In genomic region chr7:105125745-105126144, GRCh38 we compare ENCODE assay signal across 22 cellular contexts.
DNase-seq lines count a peak whose midpoint lies in the region; ATAC-seq and TF ChIP-seq lines count a peak whose summit lies in the region.
"Had no signal": no experiment of that assay in that cellular context is flagged by ENCODE, and none has a peak within 500 bp of the region (broad histone marks: within the 10 kb centered on the region; RNA-seq: fewer than 3 reads in every experiment).

No MANE protein-coding gene starts in this region.

- H3K27me3 Mint-ChIP-seq in natural killer cell (ENCODE audit: low read depth in 2 of 2), result no peaks in the 10 kb centered on the region
- no peaks in the 10 kb centered on the region for H3K27me3 Mint-ChIP-seq in natural killer cell treated with Interleukin-12 subunit alpha and Interleukin-12 subunit beta and Interleukin-15 and Interleukin-18, amount 100 ng/mL, for 72 hours
- no peaks in the 10 kb centered on the region for H3K27me3 Mint-ChIP-seq in stimulated activated naive B cell treated with anti-CD40 and anti-IgM and Interleukin-4, amounts not matched to agents 10 μg/mL and 1 μg/mL and 100 μg/mL, for 72 hours
- H3K27me3 Mint-ChIP-seq: IgD-negative memory B cell had no signal

- no peaks in the 10 kb centered on the region for H3K9me3 Mint-ChIP-seq in natural killer cell
- no peaks in the 10 kb centered on the region for H3K9me3 Mint-ChIP-seq in natural killer cell treated with Interleukin-12 subunit alpha and Interleukin-12 subunit beta and Interleukin-15 and Interleukin-18, amount 100 ng/mL, for 72 hours
- no peaks in the 10 kb centered on the region for H3K9me3 Mint-ChIP-seq in stimulated activated naive B cell treated with anti-CD40 and anti-IgM and Interleukin-4, amounts not matched to agents 10 μg/mL and 1 μg/mL and 100 μg/mL, for 72 hours
- H3K9me3 Mint-ChIP-seq: CD8-positive, alpha-beta T cell; IgD-negative memory B cell had no signal

- 94% methylated on average over 12 of the region's 12 CpGs for WGBS in esophagus muscularis mucosa
- WGBS in esophagus squamous epithelium, 2 donors, result 90 to 97% methylated on average over 7 to 11 of the region's 12 CpGs

- H3K9ac ChIP-seq in OCI-LY3 (ENCODE audit: low read length), result peak overlapping the region; percentile 53; the same call in 1 of the 2 replicates

- intact Hi-C loops in natural killer cell (cut with micrococcal nuclease) (no loop called here), esophagus muscularis mucosa (cut with DNase I) (no loop called here), esophagus squamous epithelium (cut with DNase I) (no loop called here)

- no peak for TF ChIP-seq CTCF in natural killer cell (IDR thresholded peaks at IDR 0.05)
- no peak for TF ChIP-seq CTCF in OCI-LY3 (IDR thresholded peaks at IDR 0.05; ENCODE audit: low read depth, low read length)
- TF ChIP-seq CTCF in esophagus muscularis mucosa (IDR thresholded peaks at IDR 0.05), result no peak
- TF ChIP-seq CTCF in esophagus squamous epithelium (IDR thresholded peaks at IDR 0.05), result no peak

- peak overlapping the region; percentile 64 for H3K4me2 ChIP-seq in OCI-LY3 (ENCODE audit: low read length)

- H3K36me3 ChIP-seq in OCI-LY3 (replicated peaks; ENCODE audit: low read depth, low read length), result no peaks in the 10 kb centered on the region
- peaks cover 0 to 30% (median 24%) of the 10 kb centered on the region in 4 donors for H3K36me3 ChIP-seq in esophagus muscularis mucosa
- peaks cover 6 to 59% (median 9%) of the 10 kb centered on the region in 3 donors for H3K36me3 ChIP-seq in esophagus squamous epithelium

- H3K9me3 ChIP-seq in OCI-LY3 (ENCODE audit: insufficient read depth, low read length), result no peaks in the 10 kb centered on the region
- H3K9me3 ChIP-seq in esophagus muscularis mucosa, result no peaks in the 10 kb centered on the region
- no peaks in the 10 kb centered on the region for H3K9me3 ChIP-seq in esophagus squamous epithelium
- H3K9me3 ChIP-seq: Caco-2 had no signal

- peak overlapping the region; percentile 29 to 51 for H3K27ac Mint-ChIP-seq in natural killer cell
- H3K27ac Mint-ChIP-seq in natural killer cell treated with Interleukin-12 subunit alpha and Interleukin-12 subunit beta and Interleukin-15 and Interleukin-18, amount 100 ng/mL, for 72 hours, result peak overlapping the region in 1 of 2 donors; percentile 53
- peak overlapping the region; percentile 33 for H3K27ac Mint-ChIP-seq in stimulated activated naive B cell treated with anti-CD40 and anti-IgM and Interleukin-4, amounts not matched to agents 10 μg/mL and 1 μg/mL and 100 μg/mL, for 72 hours

- H2AFZ ChIP-seq in OCI-LY3 (ENCODE audit: low read depth, low read length), result no peak overlapping the region

- H3K27me3 ChIP-seq in OCI-LY3 (ENCODE audit: low read depth, low read length) (no peaks in the 10 kb centered on the region), esophagus muscularis mucosa (no peaks in the 10 kb centered on the region), esophagus squamous epithelium (no peaks in the 10 kb centered on the region)

- no peak for DNase-seq in natural killer cell
- no peak for DNase-seq in natural killer cell treated with Interleukin-12 subunit alpha and Interleukin-12 subunit beta and Interleukin-15 and Interleukin-18, amount 100 ng/mL, for 72 hours (ENCODE audit: low spot score)
- DNase-seq in esophagus muscularis mucosa (ENCODE audit: extremely low spot score), result peak; percentile 37
- no peak for DNase-seq in stimulated activated naive B cell treated with anti-CD40 and anti-IgM and Interleukin-4, amounts not matched to agents 10 μg/mL and 1 μg/mL and 100 μg/mL, for 72 hours
- no peak for DNase-seq in NCI-H187 (lab: John Stamatoyannopoulos, UW)
- no peak for DNase-seq in esophagus squamous epithelium (lab: John Stamatoyannopoulos, UW)
- DNase-seq in NCI-H1092 treated with DMSO at 0.1 percent for 48 hours (lab: John Stamatoyannopoulos, UW), result no peak
- DNase-seq: Caco-2; CD8-positive, alpha-beta T cell; GDM1; Karpas-422; MV-4-11; NCI-H2029 treated with DMSO at 0.1 percent for 48 hours; NCI-H226; NCI-H510A; NCI-H69; OCI-M1; SIG-M5 had no signal

- H3K27ac ChIP-seq in OCI-LY3 (ENCODE audit: low read length) (peak overlapping the region; percentile 85; the same call in 1 of the 2 replicates), esophagus muscularis mucosa (replicated peaks in 1 of 4) (no peak overlapping the region), esophagus squamous epithelium (no peak overlapping the region)
- H3K27ac ChIP-seq: SK-N-MC had no signal

- no peaks in the 10 kb centered on the region for H4K20me1 ChIP-seq in OCI-LY3 (ENCODE audit: insufficient read depth, low read length)

- H3K4me1 Mint-ChIP-seq in natural killer cell, result peaks cover 13 to 14% of the 10 kb centered on the region in 2 donors
- H3K4me1 Mint-ChIP-seq in natural killer cell treated with Interleukin-12 subunit alpha and Interleukin-12 subunit beta and Interleukin-15 and Interleukin-18, amount 100 ng/mL, for 72 hours (ENCODE audit: low read depth in 2 of 2), result peaks cover 10 to 29% of the 10 kb centered on the region in 2 donors
- peaks cover 16 to 27% of the 10 kb centered on the region in 2 donors for H3K4me1 Mint-ChIP-seq in stimulated activated naive B cell treated with anti-CD40 and anti-IgM and Interleukin-4, amounts not matched to agents 10 μg/mL and 1 μg/mL and 100 μg/mL, for 72 hours

- peaks cover 11% of the 10 kb centered on the region for H3K36me3 Mint-ChIP-seq in natural killer cell
- H3K36me3 Mint-ChIP-seq in natural killer cell treated with Interleukin-12 subunit alpha and Interleukin-12 subunit beta and Interleukin-15 and Interleukin-18, amount 100 ng/mL, for 72 hours, result peaks cover 4% of the 10 kb centered on the region
- H3K36me3 Mint-ChIP-seq in stimulated activated naive B cell treated with anti-CD40 and anti-IgM and Interleukin-4, amounts not matched to agents 10 μg/mL and 1 μg/mL and 100 μg/mL, for 72 hours, result peaks cover 28 to 42% of the 10 kb centered on the region in 2 donors

- peaks cover 44% of the 10 kb centered on the region for H3K4me1 ChIP-seq in OCI-LY3 (ENCODE audit: low read length)
- H3K4me1 ChIP-seq in esophagus muscularis mucosa, result peaks cover 5 to 14% (median 12%) of the 10 kb centered on the region in 4 donors
- H3K4me1 ChIP-seq in esophagus squamous epithelium, result no peaks in the 10 kb centered on the region
- H3K4me1 ChIP-seq: Caco-2 had no signal

- ATAC-seq in natural killer cell, result no peak
- ATAC-seq in natural killer cell treated with Interleukin-12 subunit alpha and Interleukin-12 subunit beta and Interleukin-15 and Interleukin-18, amount 100 ng/mL, for 72 hours, result no peak
- ATAC-seq in stimulated activated naive B cell treated with anti-CD40 and anti-IgM and Interleukin-4, amounts not matched to agents 10 μg/mL and 1 μg/mL and 100 μg/mL, for 72 hours (replicated peaks), result no peak
- ATAC-seq: CD8-positive, alpha-beta T cell; HCT116 had no signal

- no peak for TF ChIP-seq EP300 in esophagus muscularis mucosa (IDR thresholded peaks at IDR 0.05)

- peaks cover 4% of the 10 kb centered on the region for H3K79me2 ChIP-seq in OCI-LY3 (ENCODE audit: low read length)

- no peak for TF ChIP-seq POLR2A in esophagus muscularis mucosa (IDR thresholded peaks at IDR 0.05; ENCODE audit: low read depth)
- no peak for TF ChIP-seq POLR2A in esophagus squamous epithelium (IDR thresholded peaks at IDR 0.05)

- H3K4me3 Mint-ChIP-seq in natural killer cell, result no peak overlapping the region
- H3K4me3 Mint-ChIP-seq in natural killer cell treated with Interleukin-12 subunit alpha and Interleukin-12 subunit beta and Interleukin-15 and Interleukin-18, amount 100 ng/mL, for 72 hours, result no peak overlapping the region
- H3K4me3 Mint-ChIP-seq in stimulated activated naive B cell treated with anti-CD40 and anti-IgM and Interleukin-4, amounts not matched to agents 10 μg/mL and 1 μg/mL and 100 μg/mL, for 72 hours, result no peak overlapping the region
- H3K4me3 Mint-ChIP-seq: CD8-positive, alpha-beta T cell; IgD-negative memory B cell had no signal

- H3K4me3 ChIP-seq in OCI-LY3 (ENCODE audit: low read length) (no peak overlapping the region), esophagus muscularis mucosa (no peak overlapping the region), esophagus squamous epithelium (no peak overlapping the region)
- H3K4me3 ChIP-seq: SK-N-MC had no signal
